ENCODE assay signal across 8 cellular contexts in genomic region chr1:37919277-37919676, GRCh38. TPM values are rescaled to one million over a fixed set of nuclear protein-coding genes. Genes with fewer than 3 reads are reported as not detected.
DNase-seq lines count a peak whose midpoint lies in the region; TF ChIP-seq lines count a peak whose summit lies in the region.

No MANE protein-coding gene starts in this region.

- H3F3A ChIP-seq in SU-DHL-6 (ENCODE audit: insufficient read depth) = peaks cover 16% of the 10 kb centered on the region

- H3K4me3 ChIP-seq in A673 (ENCODE audit: low read depth, low read length, poor library complexity, severe bottlenecking) = no peak overlapping the region
- no peak overlapping the region for H3K4me3 ChIP-seq in SU-DHL-6 (ENCODE audit: insufficient read depth, low read length, poor library complexity, severe bottlenecking)
- no peak overlapping the region for H3K4me3 ChIP-seq in iPS DF 6.9 (ENCODE audit: low read length)

- H2AFZ ChIP-seq in SU-DHL-6 (ENCODE audit: low read depth, low read length, severe bottlenecking) = no peak overlapping the region

- no peaks in the 10 kb centered on the region for H4K20me1 ChIP-seq in SU-DHL-6 (ENCODE audit: low read depth, low read length)

- H3K9ac ChIP-seq in SU-DHL-6 (ENCODE audit: low read length) = no peak overlapping the region

- DNase-seq in A673 (ENCODE audit: low spot score) = no peak
- peak; percentile 22 for DNase-seq in iPS DF 6.9 (ENCODE audit: low read depth, low spot score)
- DNase-seq in hypothalamus (lab: John Stamatoyannopoulos, UW) = no peak
- no peak for DNase-seq in NCI-H187 treated with DMSO at 0.1 percent for 48 hours (lab: John Stamatoyannopoulos, UW)
- no peak for DNase-seq in NCI-H1417 (lab: John Stamatoyannopoulos, UW)
- no peak for DNase-seq in NCI-H1417 treated with DMSO at 0.1 percent for 48 hours (lab: John Stamatoyannopoulos, UW)

- POLR2A ChIA-PET in A673 (lab: Charles Lee; ENCODE audit: low non-redundant PET) = no interaction called here

- BruUV-seq in A673 (replicated peaks; lab: Mats Ljungman, UMichigan) = no TSS peak

- peaks cover 90% of the 10 kb centered on the region for H3K79me2 ChIP-seq in SU-DHL-6 (ENCODE audit: insufficient read depth, low read length)

- no peak overlapping the region for H3K27ac ChIP-seq in A673 (ENCODE audit: low read depth, low read length, poor library complexity, severe bottlenecking)
- peak overlapping the region; percentile 1; the same call in 1 of the 2 replicates for H3K27ac ChIP-seq in SU-DHL-6 (ENCODE audit: low read depth, low read length)
- no peak overlapping the region for H3K27ac ChIP-seq in iPS DF 6.9 (ENCODE audit: low read length)

- TF ChIP-seq CTCF in A673 (conservative IDR thresholded peaks at IDR 0.05; ENCODE audit: low read depth, low read length) = peak; percentile 45; the same call in 1 of the 2 replicates
- peak; percentile 60 for TF ChIP-seq CTCF in GM12874 (IDR thresholded peaks at IDR 0.05; ENCODE audit: insufficient read depth, low read depth, low read length)
- peak; percentile 55 for TF ChIP-seq CTCF in SU-DHL-6 (IDR thresholded peaks at IDR 0.05; ENCODE audit: insufficient read depth, low read length, poor library complexity, severe bottlenecking)

- H3K4me2 ChIP-seq in SU-DHL-6 (ENCODE audit: low read depth, low read length, poor library complexity, severe bottlenecking) = no peak overlapping the region

- H3K9me3 ChIP-seq in A673 (ENCODE audit: low read depth, low read length, poor library complexity, severe bottlenecking) (no peaks in the 10 kb centered on the region), SU-DHL-6 (ENCODE audit: insufficient read depth, low read length) (no peaks in the 10 kb centered on the region), iPS DF 6.9 (ENCODE audit: control insufficient read depth, insufficient read depth, low read length) (no peaks in the 10 kb centered on the region; the same call in 1 of the 2 replicates)

- H3K4me1 ChIP-seq in A673 (ENCODE audit: insufficient read depth, low read length, poor library complexity, severe bottlenecking) = no peaks in the 10 kb centered on the region
- no peaks in the 10 kb centered on the region for H3K4me1 ChIP-seq in iPS DF 6.9 (ENCODE audit: control insufficient read depth, insufficient read depth, low read length)

- no peaks in the 10 kb centered on the region for H3K9me2 ChIP-seq in SU-DHL-6 (replicated peaks; ENCODE audit: insufficient read depth, low read length)

- CTCF ChIA-PET in A673 (lab: Charles Lee) = no interaction called here

- no CpG with 5 or more reads among the region's 1 CpG for WGBS in iPS DF 6.9 (ENCODE audit: insufficient coverage, insufficient read length)

- H3K27me3 ChIP-seq in A673 (replicated peaks; ENCODE audit: insufficient read depth, low read depth, low read length, poor library complexity) = no peaks in the 10 kb centered on the region
- H3K27me3 ChIP-seq in SU-DHL-6 (ENCODE audit: low read length) = no peaks in the 10 kb centered on the region
- no peaks in the 10 kb centered on the region for H3K27me3 ChIP-seq in iPS DF 6.9 (ENCODE audit: control insufficient read depth, insufficient read depth, low read length)

- intact Hi-C loops in A673 (cut with micrococcal nuclease; ENCODE audit: unreplicated experiment) = no loop called here

- H3K36me3 ChIP-seq in A673 (ENCODE audit: insufficient read depth, low read length, poor library complexity, severe bottlenecking) = no peaks in the 10 kb centered on the region
- peaks cover 12% of the 10 kb centered on the region; the same call in 1 of the 2 replicates for H3K36me3 ChIP-seq in SU-DHL-6 (ENCODE audit: low read length)
- no peaks in the 10 kb centered on the region for H3K36me3 ChIP-seq in iPS DF 6.9 (ENCODE audit: control insufficient read depth, insufficient read depth, low read length)

RNA-seq across cellular contexts. Expression of gene INPP5B, which starts 27.6 kb away (rescaled TPM):
- total RNA-seq in A673 (2021) = 15.6 and 23.9 TPM in 2 replicates

RNA-seq across cellular contexts. Expression of gene MTF1, which starts 59.9 kb away (rescaled TPM):
- total RNA-seq in A673 (2021) = 18.9 and 19.8 TPM in 2 replicates
